ENCODE assay signal across 8 cellular contexts in the genomic region with DNA sequence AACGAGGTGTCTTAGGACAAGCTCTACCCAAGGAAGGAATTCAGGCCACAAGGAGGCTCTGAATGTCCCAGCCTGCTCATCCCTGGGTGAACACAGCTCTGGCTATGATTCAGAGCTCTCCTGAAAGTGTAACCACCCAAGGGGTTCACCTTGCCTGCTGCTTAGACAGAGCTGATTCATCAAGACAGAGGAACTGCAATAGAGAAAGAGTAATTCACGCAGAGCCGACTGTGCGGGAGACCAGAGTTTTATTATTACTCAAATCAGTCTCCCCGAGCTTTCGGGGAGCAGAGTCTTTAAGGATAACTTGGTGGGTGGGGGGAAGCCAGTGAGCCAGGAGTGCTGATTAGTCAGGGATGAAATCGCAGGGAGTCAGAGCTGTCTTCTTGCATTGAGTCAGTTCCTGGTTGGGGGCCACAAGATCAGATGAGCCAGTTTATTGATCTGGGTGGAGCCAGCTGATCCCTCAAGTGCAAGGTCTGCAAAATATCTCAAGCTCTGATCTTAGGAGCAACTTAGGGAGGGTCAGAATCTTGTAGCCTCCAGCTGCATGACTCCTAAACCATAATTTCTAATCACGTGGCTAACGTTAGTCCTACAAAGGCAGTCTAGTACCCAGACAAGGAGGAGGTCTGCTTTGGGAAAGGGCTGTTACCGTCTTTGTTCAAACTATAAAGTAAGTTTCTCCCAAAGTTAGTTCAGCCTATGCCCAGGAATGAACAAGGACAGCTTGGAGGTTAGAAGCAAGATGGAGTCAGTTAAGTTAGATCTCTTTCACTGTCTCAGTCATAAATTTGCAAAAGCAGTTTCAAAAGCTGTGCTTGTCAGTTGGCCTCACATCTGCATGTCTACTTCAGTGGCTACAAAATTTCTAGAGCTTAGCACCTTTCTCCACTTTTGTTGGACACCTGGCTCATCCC.
DNase-seq lines count a peak whose midpoint lies in the region; ATAC-seq and TF ChIP-seq lines count a peak whose summit lies in the region.
"Not testable (repeated sequence)": the region's sequence is repeated elsewhere in the genome, so short reads cannot be mapped to it uniquely, and the experiment has no call there.

No MANE protein-coding gene starts in this region.

- H4K5ac ChIP-seq in H9 (ENCODE audit: insufficient read length, low read depth, low read length) = not testable (repeated sequence)

- H3K9me3 Mint-ChIP-seq in H9; activated CD4-positive, alpha-beta T cell treated with anti-CD3 and anti-CD28 coated beads, Interleukin-2, amount 10 ng/mL, durations not matched to agents 24 days and 14 days: not testable (repeated sequence)

- not testable (repeated sequence) for H3K4ac ChIP-seq in H9 (ENCODE audit: low read depth, low read length)

- H2BK120ac ChIP-seq in H9 (ENCODE audit: low read depth, low read length, poor library complexity, severe bottlenecking) = not testable (repeated sequence)

- DNase-seq in H9 = not testable (repeated sequence)
- DNase-seq in HT1080 (ENCODE audit: low read depth) (peak; percentile 14), astrocyte of the spinal cord (ENCODE audit: low read depth, low spot score) (peak; percentile 34), kidney tubule cell (ENCODE audit: low spot score) (peak; percentile 99)
- DNase-seq in activated CD4-positive, alpha-beta T cell treated with anti-CD3 and anti-CD28 coated beads, Interleukin-2, amount 10 ng/mL, durations not matched to agents 24 days and 14 days = peak; percentile 58
- DNase-seq in stimulated activated CD4-positive, alpha-beta T cell treated with anti-CD3 and anti-CD28 coated beads, Interleukin-15, amount 100 ng/mL, for 48 hours (ENCODE audit: low read depth in 2 of 2) = peak; percentile 37 to 57

- H3K23ac ChIP-seq in H9 (ENCODE audit: insufficient read length, low read depth, low read length) = not testable (repeated sequence)

- not testable (repeated sequence) for H3K23me2 ChIP-seq in H9 (ENCODE audit: insufficient read length, low read depth, low read length, poor library complexity, severe bottlenecking)

- H3K79me1 ChIP-seq in H9 (ENCODE audit: insufficient read depth, low read depth, low read length, poor library complexity, severe bottlenecking) = not testable (repeated sequence)

- not testable (repeated sequence) for H2BK12ac ChIP-seq in H9 (ENCODE audit: insufficient read length, low read depth, low read length)

- intact Hi-C loops in activated CD4-positive, alpha-beta T cell treated with anti-CD3 and anti-CD28 coated beads, Interleukin-2, amount 10 ng/mL, durations not matched to agents 24 days and 14 days (cut with micrococcal nuclease) = loop anchor here (5.0 kb wide), 1 partner anchor 88 kb away; no protein-coding TSS in a partner anchor

- H3K4me2 ChIP-seq in H9 (ENCODE audit: insufficient read depth, insufficient read length, low read length) = not testable (repeated sequence)

- H3K9ac ChIP-seq in H9 (ENCODE audit: extremely low read depth, insufficient read length, low read length) = not testable (repeated sequence)

- H3K4me3 Mint-ChIP-seq in H9 = not testable (repeated sequence)
- H3K4me3 Mint-ChIP-seq in activated CD4-positive, alpha-beta T cell treated with anti-CD3 and anti-CD28 coated beads, Interleukin-2, amount 10 ng/mL, durations not matched to agents 24 days and 14 days = peak overlapping the region; percentile 8

- TF ChIP-seq CTCF in H9 (conservative IDR thresholded peaks at IDR 0.05) = peak; percentile 24; the same call in 1 of the 3 replicates
- TF ChIP-seq CTCF in astrocyte of the spinal cord (IDR thresholded peaks at IDR 0.05; ENCODE audit: low read depth, low read length) = not testable (repeated sequence)

- peaks cover 30% of the 10 kb centered on the region for H3K4me1 ChIP-seq in ACC112 (ENCODE audit: control insufficient read depth, insufficient read depth, low read length, unreplicated experiment)
- H3K4me1 ChIP-seq in H9 (ENCODE audit: insufficient read depth, low read length) = not testable (repeated sequence)

- H3K79me2 ChIP-seq in ACC112 (ENCODE audit: control insufficient read depth, insufficient read depth, low read length, unreplicated experiment); H9 (ENCODE audit: insufficient read depth, low read length): not testable (repeated sequence)

- peak overlapping the region; percentile 71 to 96 (median 90); a peak in 6 of 7 replicates for H3K27ac Mint-ChIP-seq in H9
- H3K27ac Mint-ChIP-seq in activated CD4-positive, alpha-beta T cell treated with anti-CD3 and anti-CD28 coated beads, Interleukin-2, amount 10 ng/mL, durations not matched to agents 24 days and 14 days = not testable (repeated sequence)

- not testable (repeated sequence) for H2BK5ac ChIP-seq in H9 (ENCODE audit: insufficient read length, low read length)

- H2BK20ac ChIP-seq in H9 (ENCODE audit: low read depth, low read length, poor library complexity, severe bottlenecking) = not testable (repeated sequence)

- not testable (repeated sequence) for H3K56ac ChIP-seq in H9 (ENCODE audit: insufficient read length, low read depth, low read length)

- peak overlapping the region; percentile 35 for H3K18ac ChIP-seq in H9 (ENCODE audit: insufficient read length, low read depth, low read length)

- not testable (repeated sequence) for H3K27me3 Mint-ChIP-seq in H9 (ENCODE audit: low read depth); activated CD4-positive, alpha-beta T cell treated with anti-CD3 and anti-CD28 coated beads, Interleukin-2, amount 10 ng/mL, durations not matched to agents 24 days and 14 days

- not testable (repeated sequence) for H2BK15ac ChIP-seq in H9 (ENCODE audit: low read depth, low read length)

- H4K91ac ChIP-seq in H9 (ENCODE audit: insufficient read length, low read depth, low read length) = not testable (repeated sequence)

- peaks cover 33 to 44% of the 10 kb centered on the region in 2 experiments for H3K4me1 Mint-ChIP-seq in H9
- H3K4me1 Mint-ChIP-seq in activated CD4-positive, alpha-beta T cell treated with anti-CD3 and anti-CD28 coated beads, Interleukin-2, amount 10 ng/mL, durations not matched to agents 24 days and 14 days = not testable (repeated sequence)

- H3K36me3 ChIP-seq in ACC112 (ENCODE audit: insufficient read depth, low read length) = not testable (repeated sequence)

- H4K8ac ChIP-seq in H9 (replicated peaks; ENCODE audit: insufficient read length, low read depth, low read length) = not testable (repeated sequence)

- H2AK5ac ChIP-seq in H9 (ENCODE audit: insufficient read length, low read length) = not testable (repeated sequence)

- in situ Hi-C loops in astrocyte of the spinal cord (cut with HindIII; ENCODE audit: low sequenced_read_pairs) = not testable (repeated sequence)

- no CpG with 5 or more reads among the region's 10 CpGs for WGBS in H9 (ENCODE audit: extremely low coverage, insufficient read length, low lambda C conversion rate)

- H2AFZ ChIP-seq in ACC112 (ENCODE audit: low read length, unreplicated experiment) = peak overlapping the region; percentile 69
- H2AFZ ChIP-seq in H9 (ENCODE audit: low read length) = not testable (repeated sequence)

- H3K36me3 Mint-ChIP-seq in H9 (ENCODE audit: insufficient read depth in 1 of 3, low read depth in 3 of 3); activated CD4-positive, alpha-beta T cell treated with anti-CD3 and anti-CD28 coated beads, Interleukin-2, amount 10 ng/mL, durations not matched to agents 24 days and 14 days (ENCODE audit: low read depth): not testable (repeated sequence)

- H3K27me3 ChIP-seq in ACC112 (ENCODE audit: insufficient read depth, low read length); H9 (ENCODE audit: insufficient read depth, low read length): not testable (repeated sequence)

- ATAC-seq in GM18858 (IDR thresholded peaks at IDR 0.05; ENCODE audit: unreplicated experiment) = peak; percentile 82

- not testable (repeated sequence) for H3K9me3 ChIP-seq in H9 (ENCODE audit: control insufficient read depth, low read depth, low read length)

- H3K27ac ChIP-seq in ACC112 (ENCODE audit: low read depth, low read length); H9 (ENCODE audit: insufficient read length, low read depth, low read length): not testable (repeated sequence)

- not testable (repeated sequence) for H3K4me3 ChIP-seq in ACC112 (ENCODE audit: low read depth, low read length); astrocyte of the spinal cord (ENCODE audit: low read depth, low read length)

- H4K20me1 ChIP-seq in H9 (ENCODE audit: control insufficient read depth, insufficient read depth, insufficient read length) = not testable (repeated sequence)

- not testable (repeated sequence) for H3T11ph ChIP-seq in H9 (ENCODE audit: low read length)

- not testable (repeated sequence) for H3K14ac ChIP-seq in H9 (ENCODE audit: insufficient read depth, low read length)
